Comparison of ENCODE assay signal across 9 cellular contexts in the genomic region with DNA sequence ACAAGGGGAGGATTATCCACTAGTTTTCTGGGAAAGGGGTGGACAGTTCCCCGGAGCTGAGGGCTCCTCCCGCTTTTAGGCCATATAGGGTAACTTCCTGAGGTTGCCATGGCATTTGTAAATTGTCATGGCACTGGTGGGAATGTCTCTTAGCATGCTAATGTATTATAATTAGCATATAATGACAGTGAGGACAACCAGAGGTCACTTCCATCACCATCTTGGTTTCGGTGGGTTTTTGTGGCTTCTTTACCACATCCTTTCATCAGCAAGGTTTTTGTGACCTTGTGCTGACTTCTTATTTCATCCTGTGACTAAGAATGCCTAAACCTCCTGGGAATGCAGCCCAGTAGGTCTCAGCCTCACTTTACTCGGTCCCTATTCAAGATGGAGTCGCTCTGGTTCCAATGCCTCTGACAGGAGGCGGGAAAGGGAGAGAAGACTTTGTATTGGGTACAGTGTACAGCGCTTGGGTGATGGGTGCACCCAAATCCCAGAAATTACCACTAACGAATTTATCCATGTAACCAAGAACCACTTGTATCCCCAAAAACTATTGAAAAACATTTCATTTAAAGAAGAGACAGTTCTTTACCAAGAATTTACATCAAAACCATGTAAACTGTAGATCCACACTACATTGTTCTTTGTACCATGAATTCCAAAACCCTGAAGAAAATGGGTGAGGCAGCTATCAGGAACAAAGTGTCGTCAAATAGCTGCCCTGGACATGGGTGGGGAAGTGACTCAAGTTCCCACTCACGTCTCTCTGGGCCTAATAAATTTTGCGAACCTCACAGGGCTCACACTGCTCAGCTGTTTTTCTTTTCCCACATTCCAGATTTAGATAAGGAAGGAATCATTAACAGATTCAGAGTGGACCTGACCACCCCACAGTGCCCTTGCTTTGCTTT. TPM values are rescaled to one million over a fixed set of nuclear protein-coding genes. Genes with fewer than 3 reads are reported as not detected.
DNase-seq lines count a peak whose midpoint lies in the region; ATAC-seq and TF ChIP-seq lines count a peak whose summit lies in the region.
"Had no signal": no experiment of that assay in that cellular context is flagged by ENCODE, and none has a peak within 500 bp of the region (broad histone marks: within the 10 kb centered on the region; RNA-seq: fewer than 3 reads in every experiment).

No MANE protein-coding gene starts in this region.

- H3K36me3 ChIP-seq in ovary: no peaks in the 10 kb centered on the region

- no peaks in the 10 kb centered on the region for H3K4me1 ChIP-seq in ovary (ENCODE audit: insufficient read depth)

- ATAC-seq in stimulated activated naive B cell treated with anti-CD40 and anti-IgM and Interleukin-4, amounts not matched to agents 10 μg/mL and 1 μg/mL and 100 μg/mL, for 72 hours (replicated peaks): peak; percentile 69 to 77

- H3K36me3 Mint-ChIP-seq in brain: no peaks in the 10 kb centered on the region
- peaks cover 0 to 3% of the 10 kb centered on the region in 2 donors for H3K36me3 Mint-ChIP-seq in stimulated activated naive B cell treated with anti-CD40 and anti-IgM and Interleukin-4, amounts not matched to agents 10 μg/mL and 1 μg/mL and 100 μg/mL, for 72 hours

- intact Hi-C loops in ovary (cut with DNase I): no loop called here

- H3K4me1 Mint-ChIP-seq in brain: peaks cover 17% of the 10 kb centered on the region
- peaks cover 48 to 91% of the 10 kb centered on the region in 2 donors for H3K4me1 Mint-ChIP-seq in stimulated activated naive B cell treated with anti-CD40 and anti-IgM and Interleukin-4, amounts not matched to agents 10 μg/mL and 1 μg/mL and 100 μg/mL, for 72 hours
- H3K4me1 Mint-ChIP-seq: neural crest cell had no signal

- H3K9me3 ChIP-seq in ovary: no peaks in the 10 kb centered on the region

- no peak overlapping the region for H3K4me3 Mint-ChIP-seq in brain
- H3K4me3 Mint-ChIP-seq in stimulated activated naive B cell treated with anti-CD40 and anti-IgM and Interleukin-4, amounts not matched to agents 10 μg/mL and 1 μg/mL and 100 μg/mL, for 72 hours: peak overlapping the region in 1 of 2 donors; percentile 35
- H3K4me3 Mint-ChIP-seq: neural crest cell had no signal

- TF ChIP-seq CTCF in brain (conservative IDR thresholded peaks at IDR 0.05): no peak
- TF ChIP-seq CTCF in ovary (IDR thresholded peaks at IDR 0.05): no peak

- no peak for TF ChIP-seq EP300 in ovary (IDR thresholded peaks at IDR 0.05)

- no peaks in the 10 kb centered on the region for H3K27me3 ChIP-seq in ovary

- 66 to 69% (median 69%) methylated on average over 11 of the region's 11 CpGs for WGBS in ovary, 3 donors

- peak; percentile 12 for DNase-seq in activated CD4-positive, alpha-beta T cell treated with anti-CD3 and anti-CD28 coated beads for 48 hours
- no peak for DNase-seq in activated CD4-positive, alpha-beta T cell treated with anti-CD3 and anti-CD28 coated beads, Interleukin-2, amount 50 U/mL, for 1 hour
- DNase-seq in KBM-7: peak; percentile 84
- DNase-seq in stimulated activated naive B cell treated with anti-CD40 and anti-IgM and Interleukin-4, amounts not matched to agents 10 μg/mL and 1 μg/mL and 100 μg/mL, for 72 hours: peak; percentile 63
- no peak for DNase-seq in ovary
- no peak for DNase-seq in NCI-H1105 treated with DMSO at 0.1 percent for 48 hours (lab: John Stamatoyannopoulos, UW)
- DNase-seq in UCSD-AML1 (lab: John Stamatoyannopoulos, UW; ENCODE audit: unreplicated experiment): no peak

- H3K27ac Mint-ChIP-seq in brain: peak overlapping the region in 3 of 5 experiments; percentile 58 to 74 (median 65)
- peak overlapping the region; percentile 51 for H3K27ac Mint-ChIP-seq in stimulated activated naive B cell treated with anti-CD40 and anti-IgM and Interleukin-4, amounts not matched to agents 10 μg/mL and 1 μg/mL and 100 μg/mL, for 72 hours

- no peak overlapping the region for H3K4me3 ChIP-seq in ovary

- in situ Hi-C loops in KBM-7 (cut with MboI; ENCODE audit: low pct_unique_long_range_greater_than_20kb, low sequenced_read_pairs): no loop called here

- H3K9me3 Mint-ChIP-seq in brain: peaks cover 0 to 4% (median 0%) of the 10 kb centered on the region in 5 experiments
- no peaks in the 10 kb centered on the region for H3K9me3 Mint-ChIP-seq in stimulated activated naive B cell treated with anti-CD40 and anti-IgM and Interleukin-4, amounts not matched to agents 10 μg/mL and 1 μg/mL and 100 μg/mL, for 72 hours
- H3K9me3 Mint-ChIP-seq: neural crest cell had no signal

- TF ChIP-seq POLR2A in ovary (IDR thresholded peaks at IDR 0.05): no peak

- no peak overlapping the region for H3K27ac ChIP-seq in ovary

- peaks cover 6% of the 10 kb centered on the region for H3K27me3 Mint-ChIP-seq in brain
- H3K27me3 Mint-ChIP-seq in stimulated activated naive B cell treated with anti-CD40 and anti-IgM and Interleukin-4, amounts not matched to agents 10 μg/mL and 1 μg/mL and 100 μg/mL, for 72 hours: peaks cover 8 to 15% of the 10 kb centered on the region in 2 donors

RNA-seq across cellular contexts. Expression of a gene that starts 8.9 kb away (rescaled TPM):
- 1.3 TPM for polyA plus RNA-seq in brain (ENCODE audit: insufficient read depth, low read depth, low replicate concordance)
- 10 to 100 TPM in 1 of 7 donors, 1 to 10 TPM in 6; 3.4 to 19.4 (median 5.6) TPM for total RNA-seq in ovary
- polyA plus RNA-seq in ovary: 1 to 10 TPM in 1 of 2 donors, under 1 TPM in 1; 0.64 to 6.7 TPM
- total RNA-seq: neural crest cell had no signal

RNA-seq across cellular contexts. Expression of a gene that starts 50.6 kb away (rescaled TPM):
- polyA plus RNA-seq in brain (ENCODE audit: insufficient read depth, low read depth, low replicate concordance) (0.15 TPM), ovary (1 to 10 TPM; 3.1 to 3.6 TPM)
- total RNA-seq in ovary: 10 to 100 TPM in 4 of 7 donors, 1 to 10 TPM in 3; 4.8 to 17.8 (median 12.2) TPM

RNA-seq across cellular contexts. Expression of a gene that starts 52.1 kb away (rescaled TPM):
- polyA plus RNA-seq in brain (ENCODE audit: insufficient read depth, low read depth, low replicate concordance) (not detected), ovary (not detected)
- not detected for total RNA-seq in ovary
- total RNA-seq: neural crest cell had no signal

Comparison
In these comparisons a context has a peak if more than half of its experiments do, and no peak if none do; other contexts are left out.
1. DNase-seq: peak in activated CD4-positive, alpha-beta T cell treated with anti-CD3 and anti-CD28 coated beads for 48 hours (single experiment), KBM-7 (single experiment) and stimulated activated naive B cell treated with anti-CD40 and anti-IgM and Interleukin-4, amounts not matched to agents 10 μg/mL and 1 μg/mL and 100 μg/mL, for 72 hours (single experiment); none in activated CD4-positive, alpha-beta T cell treated with anti-CD3 and anti-CD28 coated beads, Interleukin-2, amount 50 U/mL, for 1 hour (single experiment), ovary (0 of 5), NCI-H1105 treated with DMSO at 0.1 percent for 48 hours (single experiment) and UCSD-AML1 (single experiment).